ENCODE assay signal across 15 cellular contexts in the genomic region with DNA sequence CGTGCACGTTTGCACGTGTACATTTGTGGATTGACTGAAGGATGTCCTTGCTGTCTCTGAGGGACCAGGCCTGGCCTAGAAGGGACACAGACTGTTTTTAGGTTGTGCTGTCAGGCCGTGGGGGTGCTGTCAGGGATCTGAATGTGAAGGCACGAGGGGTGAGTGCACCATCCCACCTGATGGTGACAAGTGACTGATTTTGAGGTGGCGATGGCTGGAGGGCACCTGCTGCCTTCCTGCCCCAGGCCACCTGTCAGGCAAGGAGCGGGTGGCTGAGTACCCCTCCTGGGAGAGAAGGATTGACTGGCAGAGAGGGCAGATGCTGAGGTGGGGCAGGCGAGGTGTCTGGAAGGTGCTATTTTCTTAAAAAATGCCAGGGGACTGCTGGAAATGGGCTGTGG. TPM values are rescaled to one million over a fixed set of nuclear protein-coding genes. Genes with fewer than 3 reads are reported as not detected.
DNase-seq lines count a peak whose midpoint lies in the region; ATAC-seq and TF ChIP-seq lines count a peak whose summit lies in the region.
"Had no signal": no experiment of that assay in that cellular context is flagged by ENCODE, and none has a peak within 500 bp of the region (broad histone marks: within the 10 kb centered on the region; RNA-seq: fewer than 3 reads in every experiment).

No MANE protein-coding gene starts in this region.

- peaks cover 5% of the 10 kb centered on the region for H3K4me1 Mint-ChIP-seq in endodermal cell

- POLR2A ChIA-PET in HEK293 (lab: Yijun Ruan, JAX) = interaction anchor here (0.7 kb wide), 1 partner anchor 20 kb away, joined by 3 read pairs; a partner anchor contains a TSS

- H3K4me3 ChIP-seq in HEK293 (ENCODE audit: low read depth, low read length) (no peak overlapping the region), NB4 (ENCODE audit: low read depth, low read length) (peak overlapping the region; percentile 97), endodermal cell (ENCODE audit: low read length) (no peak overlapping the region), spleen (no peak overlapping the region), Karpas-422 (ENCODE audit: low read length) (no peak overlapping the region), left ventricle myocardium inferior (no peak overlapping the region)
- H3K4me3 ChIP-seq: BLaER1 treated with 17β-estradiol and CSF1 and Interleukin-3, amounts not matched to agents 10 nM and 100 nM had no signal

- CTCF ChIA-PET in HEK293 (lab: Yijun Ruan, JAX) = no interaction called here

- TF ChIP-seq CTCF in HEK293 (tag by site-specific recombination; IDR thresholded peaks at IDR 0.05) (no peak), NB4 (IDR thresholded peaks at IDR 0.05; ENCODE audit: low read depth, low read length) (no peak), endodermal cell (conservative IDR thresholded peaks at IDR 0.05) (no peak), spleen (IDR thresholded peaks at IDR 0.05 in 8 of 11, conservative IDR thresholded peaks at IDR 0.05 in 3 of 11) (no peak), left ventricle myocardium inferior (IDR thresholded peaks at IDR 0.05; ENCODE audit: borderline replicate concordance) (no peak)

- no peaks in the 10 kb centered on the region for H4K20me1 ChIP-seq in Karpas-422 (ENCODE audit: insufficient read depth, low read depth, low read length)
- H4K20me1 ChIP-seq: BLaER1 treated with 17β-estradiol and CSF1 and Interleukin-3, amounts not matched to agents 10 nM and 100 nM had no signal

- no peak for DNase-seq in NB4 (ENCODE audit: low read depth)
- DNase-seq in endodermal cell = peak; percentile 18
- peak; percentile 55 for DNase-seq in spleen
- no peak for DNase-seq in activated naive CD4-positive, alpha-beta T cell (lab: John Stamatoyannopoulos, UW)
- DNase-seq in Karpas-422 = no peak
- no peak for DNase-seq in left ventricle myocardium inferior
- DNase-seq: HFFc6, NCI-H1694 treated with DMSO at 0.1 percent for 48 hours had no signal

- H3K9me3 ChIP-seq in HEK293 (ENCODE audit: control insufficient read depth, insufficient read depth, low read depth, low read length) (no peaks in the 10 kb centered on the region), endodermal cell (ENCODE audit: control insufficient read depth, low read length) (no peaks in the 10 kb centered on the region), spleen (no peaks in the 10 kb centered on the region), Karpas-422 (ENCODE audit: low read length) (no peaks in the 10 kb centered on the region), left ventricle myocardium inferior (replicated peaks) (no peaks in the 10 kb centered on the region)

- no peak overlapping the region for H2AFZ ChIP-seq in Karpas-422 (ENCODE audit: low read length)

- H3K4me2 ChIP-seq in Karpas-422 (ENCODE audit: low read depth, low read length, poor library complexity, severe bottlenecking) = no peak overlapping the region

- no peak for ATAC-seq in HG02884 (IDR thresholded peaks at IDR 0.05; ENCODE audit: unreplicated experiment)
- ATAC-seq: Panc1 had no signal

- H3K36me3 ChIP-seq in HEK293 (ENCODE audit: control insufficient read depth in 2 of 2, insufficient read depth in 1 of 2, low read length in 2 of 2) (no peaks in the 10 kb centered on the region), endodermal cell (ENCODE audit: control insufficient read depth, insufficient read depth, low read length) (no peaks in the 10 kb centered on the region), spleen (peaks cover 0 to 2% (median 0%) of the 10 kb centered on the region in 6 donors), Karpas-422 (ENCODE audit: insufficient read depth, low read length) (no peaks in the 10 kb centered on the region), left ventricle myocardium inferior (no peaks in the 10 kb centered on the region)
- H3K36me3 ChIP-seq: BLaER1 treated with 17β-estradiol and CSF1 and Interleukin-3, amounts not matched to agents 10 nM and 100 nM had no signal

- H3K9ac ChIP-seq in endodermal cell (ENCODE audit: extremely low read depth, low read length, poor library complexity, severe bottlenecking) (no peak overlapping the region), Karpas-422 (ENCODE audit: low read length) (no peak overlapping the region)
- H3K9ac ChIP-seq: BLaER1 treated with 17β-estradiol and CSF1 and Interleukin-3, amounts not matched to agents 10 nM and 100 nM had no signal

- no peak overlapping the region for H3K27ac ChIP-seq in HEK293 (ENCODE audit: extremely low read depth, low read depth, low read length)
- no peak overlapping the region for H3K27ac ChIP-seq in endodermal cell (ENCODE audit: low read depth, low read length)
- no peak overlapping the region for H3K27ac ChIP-seq in spleen
- H3K27ac ChIP-seq in Karpas-422 (ENCODE audit: low read length) = no peak overlapping the region
- H3K27ac ChIP-seq in left ventricle myocardium inferior (replicated peaks) = no peak overlapping the region
- H3K27ac ChIP-seq: BLaER1 treated with 17β-estradiol and CSF1 and Interleukin-3, amounts not matched to agents 10 nM and 100 nM had no signal

- intact Hi-C loops in spleen (cut with DNase I; ENCODE audit: low total_unique reads) (no loop called here), left ventricle myocardium inferior (cut with micrococcal nuclease) (no loop called here)

- no peak overlapping the region for H3K4me3 Mint-ChIP-seq in endodermal cell
- H3K4me3 Mint-ChIP-seq: HFFc6 had no signal

- WGBS in endodermal cell (ENCODE audit: insufficient coverage in 1 of 2, insufficient read length in 1 of 2), 2 experiments = 87 to 90% methylated on average over 5 to 8 of the region's 8 CpGs
- 69 to 89% (median 81%) methylated on average over 8 of the region's 8 CpGs for WGBS in spleen, 5 donors

- peaks cover 12% of the 10 kb centered on the region for H3K27me3 Mint-ChIP-seq in endodermal cell (ENCODE audit: insufficient read depth)

- no peaks in the 10 kb centered on the region for H3K36me3 Mint-ChIP-seq in endodermal cell (ENCODE audit: low read depth)

- no peaks in the 10 kb centered on the region for H3K9me2 ChIP-seq in Karpas-422 (replicated peaks; ENCODE audit: insufficient read depth, low read length)

- no peak overlapping the region for H3K27ac Mint-ChIP-seq in endodermal cell
- H3K27ac Mint-ChIP-seq: HFFc6 had no signal

- H3K27me3 ChIP-seq in endodermal cell (ENCODE audit: control insufficient read depth, insufficient read depth, low read length, poor library complexity, severe bottlenecking) = no peaks in the 10 kb centered on the region
- no peaks in the 10 kb centered on the region for H3K27me3 ChIP-seq in spleen (replicated peaks in 1 of 7)
- no peaks in the 10 kb centered on the region for H3K27me3 ChIP-seq in Karpas-422 (ENCODE audit: low read length)
- no peaks in the 10 kb centered on the region for H3K27me3 ChIP-seq in left ventricle myocardium inferior (ENCODE audit: low read depth)
- H3K27me3 ChIP-seq: BLaER1 treated with 17β-estradiol and CSF1 and Interleukin-3, amounts not matched to agents 10 nM and 100 nM had no signal

- no peaks in the 10 kb centered on the region for H3K79me2 ChIP-seq in Karpas-422 (ENCODE audit: low read length)

- TF ChIP-seq POLR2A in NB4 (IDR thresholded peaks at IDR 0.05; ENCODE audit: extremely low read depth, insufficient read length) = no peak
- no peak for TF ChIP-seq POLR2A in spleen (IDR thresholded peaks at IDR 0.05)

- no peaks in the 10 kb centered on the region for H3K9me3 Mint-ChIP-seq in endodermal cell
- H3K9me3 Mint-ChIP-seq: HFFc6 had no signal

- no peaks in the 10 kb centered on the region for H3K4me1 ChIP-seq in HEK293 (ENCODE audit: control insufficient read depth, insufficient read depth, low read length)
- H3K4me1 ChIP-seq in endodermal cell (ENCODE audit: control insufficient read depth, insufficient read depth, low read length) = peaks cover 6% of the 10 kb centered on the region
- peaks cover 0 to 55% (median 6%) of the 10 kb centered on the region in 6 donors for H3K4me1 ChIP-seq in spleen
- no peaks in the 10 kb centered on the region for H3K4me1 ChIP-seq in Karpas-422 (ENCODE audit: low read length)
- no peaks in the 10 kb centered on the region for H3K4me1 ChIP-seq in left ventricle myocardium inferior

TF ChIP-seq in HEK293, 187 proteins besides CTCF, POLR2A, EP300 and RAD21:
- TF ChIP-seq SCRT2 (tag by site-specific recombination; IDR thresholded peaks at IDR 0.05) (peak; percentile 70), ZNF664 (tag by site-specific recombination; IDR thresholded peaks at IDR 0.05) (no peak), ZNF121 (tag by site-specific recombination; IDR thresholded peaks at IDR 0.05) (no peak)

RNA-seq across cellular contexts. Expression of a gene that starts 1.2 kb away (rescaled TPM):
- total RNA-seq in endodermal cell (not detected), spleen (1 to 10 TPM in 5 of 7 donors, under 1 TPM in 2; 0.54 to 3.5 (median 1.3) TPM), left ventricle myocardium inferior (0.05 TPM)
- polyA plus RNA-seq in endodermal cell (2013, experiment 1 of 2) = not detected
- not detected for polyA plus RNA-seq in endodermal cell (2013, experiment 2 of 2)
- under 1 TPM; 0.06 to 0.26 (median 0.24) TPM for polyA plus RNA-seq in spleen
- total RNA-seq in Karpas-422 (2014; rRNA removed; shearing (Covaris generic); ENCODE audit: low replicate concordance) = not detected in 2 replicates
- total RNA-seq: A673, NCI-H460, SK-MEL-5 had no signal

RNA-seq across cellular contexts. Expression of a gene that starts 20.4 kb away (rescaled TPM):
- total RNA-seq in endodermal cell (1 to 10 TPM; 1.9 to 3.7 TPM), spleen (10 to 100 TPM; 26.5 to 58.5 (median 32.8) TPM), left ventricle myocardium inferior (67.2 TPM)
- polyA plus RNA-seq in endodermal cell (2013, experiment 1 of 2) = 45.0 TPM
- polyA plus RNA-seq in endodermal cell (2013, experiment 2 of 2) = 50.3 TPM
- polyA plus RNA-seq in spleen = 10 to 100 TPM; 10.7 to 18.4 (median 11.9) TPM
- 4.5 and 6.8 TPM in 2 replicates for total RNA-seq in Karpas-422 (2014; rRNA removed; shearing (Covaris generic); ENCODE audit: low replicate concordance)

Comparison
In these comparisons a context has a peak if more than half of its experiments do, and no peak if none do; other contexts are left out.
1. DNase-seq: peak in endodermal cell (single experiment) and spleen (single experiment); none in NB4 (single experiment), activated naive CD4-positive, alpha-beta T cell (0 of 4), Karpas-422 (single experiment) and left ventricle myocardium inferior (single experiment).